Comparison of ENCODE assay signal across 8 cellular contexts in the genomic region with DNA sequence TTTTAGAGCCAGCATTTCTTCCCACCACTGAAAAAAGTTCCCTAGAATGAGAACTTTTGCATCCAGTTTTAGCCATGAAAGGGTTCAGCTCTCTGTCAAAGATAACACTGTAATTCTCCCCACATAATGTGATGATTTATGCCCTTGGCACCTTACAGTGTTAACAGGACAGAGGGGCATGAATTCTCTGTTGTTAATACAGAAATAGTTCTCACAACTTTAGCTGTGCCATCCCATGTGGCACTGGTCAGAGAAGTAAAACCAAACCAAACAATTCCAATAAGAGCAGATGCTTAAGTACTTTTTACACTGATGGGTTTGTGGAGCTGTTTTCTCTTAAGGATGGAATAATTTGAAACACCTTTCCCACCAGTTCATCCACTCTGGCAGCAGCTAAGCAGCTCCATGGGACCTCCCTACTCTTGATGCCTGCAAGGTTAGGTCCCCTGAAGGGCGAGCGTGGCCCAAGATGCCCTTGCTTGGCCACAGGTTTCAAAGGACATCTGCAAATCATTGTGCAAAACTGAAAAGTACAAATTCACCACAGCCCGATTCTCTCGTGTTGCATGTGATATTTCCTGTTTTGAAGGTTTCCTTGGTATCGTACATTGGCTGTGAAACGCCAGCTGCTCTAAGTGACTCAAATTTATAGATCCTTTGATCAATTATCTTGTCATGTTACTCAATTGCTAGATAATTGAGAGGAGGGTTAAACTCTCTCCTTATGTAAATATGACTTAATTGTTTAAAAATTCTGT.
DNase-seq lines count a peak whose midpoint lies in the region; ATAC-seq and TF ChIP-seq lines count a peak whose summit lies in the region.

No MANE protein-coding gene starts in this region.

- H3K4me1 Mint-ChIP-seq in T-helper 17 cell: peaks cover 7% of the 10 kb centered on the region
- H3K4me1 Mint-ChIP-seq in MCF 10A (ENCODE audit: insufficient read depth, unreplicated experiment): peaks cover 6% of the 10 kb centered on the region

- H3K4me3 Mint-ChIP-seq in T-helper 17 cell (peak overlapping the region; percentile 16), MCF 10A (ENCODE audit: unreplicated experiment) (no peak overlapping the region)

- peak overlapping the region; percentile 72 for H3K9ac ChIP-seq in mesenchymal stem cell (ENCODE audit: low read length)

- H3K36me3 Mint-ChIP-seq in T-helper 17 cell (ENCODE audit: low read depth) (no peaks in the 10 kb centered on the region), MCF 10A (ENCODE audit: insufficient read depth, unreplicated experiment) (no peaks in the 10 kb centered on the region)

- peaks cover 14% of the 10 kb centered on the region for H3K9me3 Mint-ChIP-seq in MCF 10A (ENCODE audit: unreplicated experiment)

- H3K79me1 ChIP-seq in mesenchymal stem cell (replicated peaks; ENCODE audit: low read length, poor library complexity, severe bottlenecking): no peaks in the 10 kb centered on the region

- no peak overlapping the region for H2BK15ac ChIP-seq in mesenchymal stem cell (ENCODE audit: low read depth, poor library complexity, severe bottlenecking)

- H3K4me3 ChIP-seq in mesenchymal stem cell (ENCODE audit: insufficient read depth in 1 of 2, low read depth in 1 of 2, low read length in 2 of 2): peak overlapping the region in 1 of 2 experiments; percentile 46
- H3K4me3 ChIP-seq in SJCRH30: no peak overlapping the region

- H3K36me3 ChIP-seq in mesenchymal stem cell (ENCODE audit: control insufficient read depth in 1 of 2, insufficient read depth in 2 of 2, low read depth in 1 of 2, low read length in 2 of 2) (no peaks in the 10 kb centered on the region), SJCRH30 (no peaks in the 10 kb centered on the region)

- H3K27ac ChIP-seq in mesenchymal stem cell (ENCODE audit: low read length, poor library complexity, severe bottlenecking) (no peak overlapping the region), SJCRH30 (no peak overlapping the region)

- H4K91ac ChIP-seq in mesenchymal stem cell (ENCODE audit: low read length): no peak overlapping the region

- no peak overlapping the region for H2BK12ac ChIP-seq in mesenchymal stem cell (ENCODE audit: low read length in 2 of 2)

- H3K27me3 ChIP-seq in mesenchymal stem cell (ENCODE audit: control insufficient read depth in 1 of 2, insufficient read depth in 1 of 2, low read length in 2 of 2) (no peaks in the 10 kb centered on the region), SJCRH30 (no peaks in the 10 kb centered on the region)

- no peak for TF ChIP-seq CTCF in MCF 10A (IDR thresholded peaks at IDR 0.05; ENCODE audit: unreplicated experiment)

- no peak overlapping the region for H2AFZ ChIP-seq in mesenchymal stem cell (ENCODE audit: low read depth, low read length)

- ATAC-seq in HG03175 (IDR thresholded peaks at IDR 0.05; ENCODE audit: unreplicated experiment) (peak; percentile 70), T-helper 17 cell (peak; percentile 51), HG02798 (IDR thresholded peaks at IDR 0.05; ENCODE audit: poor library complexity, unreplicated experiment) (no peak)

- no peak overlapping the region for H3K18ac ChIP-seq in mesenchymal stem cell (ENCODE audit: low read depth in 1 of 2, low read length in 2 of 2)

- H3K4me1 ChIP-seq in mesenchymal stem cell (ENCODE audit: control insufficient read depth, insufficient read depth, low read depth, low read length) (no peaks in the 10 kb centered on the region), SJCRH30 (no peaks in the 10 kb centered on the region)

- CTCF ChIA-PET in MCF 10A (lab: Yijun Ruan, JAX): interaction anchor here (0.6 to 0.9 kb wide), 5 partner anchors 23 to 949 kb away, joined by 3 to 6 read pairs (median 3); no protein-coding TSS in a partner anchor

- no peak overlapping the region for H2BK120ac ChIP-seq in mesenchymal stem cell (ENCODE audit: low read depth, low read length)

- no peak overlapping the region for H3K4ac ChIP-seq in mesenchymal stem cell (ENCODE audit: low read depth in 1 of 2, low read length in 2 of 2)

- POLR2A ChIA-PET in MCF 10A (lab: Yijun Ruan, JAX): interaction anchor here (1.1 to 1.4 kb wide), 3 partner anchors 28 to 368 kb away, joined by 4 to 6 read pairs (median 5); no protein-coding TSS in a partner anchor

- H3K4me2 ChIP-seq in mesenchymal stem cell (ENCODE audit: low read length, poor library complexity, severe bottlenecking): no peak overlapping the region

- no TSS peak for BruUV-seq in MCF 10A (replicated peaks; lab: Mats Ljungman, UMichigan)

- WGBS in mesenchymal stem cell: 84% methylated on average over 4 of the region's 6 CpGs

- peak overlapping the region; percentile 1 for H3K27ac Mint-ChIP-seq in T-helper 17 cell
- no peak overlapping the region for H3K27ac Mint-ChIP-seq in MCF 10A (ENCODE audit: low read depth, unreplicated experiment)

- no peak overlapping the region for H3K14ac ChIP-seq in mesenchymal stem cell (ENCODE audit: low read length in 2 of 2)

- peaks cover 4% of the 10 kb centered on the region for H3K27me3 Mint-ChIP-seq in T-helper 17 cell
- H3K27me3 Mint-ChIP-seq in MCF 10A (ENCODE audit: insufficient read depth, unreplicated experiment): no peaks in the 10 kb centered on the region

- no peaks in the 10 kb centered on the region for H3K9me3 ChIP-seq in T-helper 17 cell (ENCODE audit: control insufficient read depth, low read length, poor library complexity, severe bottlenecking)
- peaks cover under 1% of the 10 kb centered on the region for H3K9me3 ChIP-seq in mesenchymal stem cell (ENCODE audit: control insufficient read depth, low read length)
- H3K9me3 ChIP-seq in SJCRH30 (replicated peaks): no peaks in the 10 kb centered on the region

- intact Hi-C loops in MCF 10A (cut with micrococcal nuclease): no loop called here

- no peak overlapping the region for H2AK5ac ChIP-seq in mesenchymal stem cell (ENCODE audit: low read length, severe bottlenecking)

- DNase-seq in EL (peak; percentile 6), T-helper 17 cell (no peak), mesenchymal stem cell (peak; percentile 4), SJCRH30 (no peak), MCF 10A (ENCODE audit: unreplicated experiment) (no peak), NCI-H1048 (lab: John Stamatoyannopoulos, UW) (no peak)

- H3K23ac ChIP-seq in mesenchymal stem cell (ENCODE audit: low read length in 2 of 2): no peak overlapping the region

- H4K8ac ChIP-seq in mesenchymal stem cell (ENCODE audit: low read length): no peak overlapping the region

- no peak overlapping the region for H2BK5ac ChIP-seq in mesenchymal stem cell (ENCODE audit: low read depth, low read length, poor library complexity, severe bottlenecking)

Comparison
In these comparisons a context has a peak if more than half of its experiments do, and no peak if none do; other contexts are left out.
1. DNase-seq: peak in EL (single experiment) and mesenchymal stem cell (single experiment); none in T-helper 17 cell (0 of 3), SJCRH30 (0 of 2), MCF 10A (single experiment) and NCI-H1048 (single experiment).